8 cellular contexts compared by ENCODE assay signal in genomic region chr22:37608477-37609239, GRCh38. TPM values are rescaled to one million over a fixed set of nuclear protein-coding genes. Genes with fewer than 3 reads are reported as not detected.
DNase-seq lines count a peak whose midpoint lies in the region; ATAC-seq and TF ChIP-seq lines count a peak whose summit lies in the region.

TSS of gene GGA1 (plus strand) at chr22:37608834. CDS start at chr22:37608861, 27 bp downstream.

- peak within 1 kb of the TSS; percentile 95 for H3K27ac ChIP-seq in caudate nucleus (ENCODE audit: low read depth, low read length)

- peaks cover 13 to 15% (median 15%) of the 10 kb centered on the region in 3 donors for H3K27me3 Mint-ChIP-seq in immature natural killer cell (ENCODE audit: low read depth in 3 of 3)

- no peaks in the 10 kb centered on the region for H3K36me3 Mint-ChIP-seq in immature natural killer cell

- H3K4me3 Mint-ChIP-seq in immature natural killer cell, result peak within 1 kb of the TSS; percentile 91 to 98 (median 94)

- H3K27ac Mint-ChIP-seq in immature natural killer cell, result peak within 1 kb of the TSS; percentile 94 to 100 (median 98)

- peaks cover 52 to 57% of the 10 kb centered on the region in 2 donors for H3K4me1 Mint-ChIP-seq in immature natural killer cell

- H3K9me3 Mint-ChIP-seq in immature natural killer cell, result no peaks in the 10 kb centered on the region

- peak within 1 kb of the TSS; percentile 82 for H3K4me3 ChIP-seq in AG09309 (ENCODE audit: control insufficient read depth, low read depth, low read length)

- ATAC-seq in GM19025 (IDR thresholded peaks at IDR 0.05; ENCODE audit: low read depth, unreplicated experiment) (peak; percentile 76), HG03280 (IDR thresholded peaks at IDR 0.05; ENCODE audit: unreplicated experiment) (peak; percentile 78)

- no peak for TF ChIP-seq CTCF in AG09309 (IDR thresholded peaks at IDR 0.05; ENCODE audit: control insufficient read depth, insufficient read depth, low read depth, low read length, missing control alignments)

- DNase-seq in AG09309 (ENCODE audit: low read depth) (peak; percentile 86), NCI-H345 treated with DMSO at 0.1 percent for 48 hours (lab: John Stamatoyannopoulos, UW; ENCODE audit: unreplicated experiment) (peak; percentile 89), caudate nucleus (lab: John Stamatoyannopoulos, UW) (peak; percentile 77 to 100 (median 96)), immature natural killer cell (peak; percentile 96 to 97 (median 97)), smooth muscle cell of the brain vasculature (ENCODE audit: low read depth, low spot score) (peak; percentile 92)
- peak; percentile 89 to 95 (median 92) for DNase-seq in activated CD4-positive, CD25-positive, alpha-beta regulatory T cell (lab: John Stamatoyannopoulos, UW)

RNA-seq across cellular contexts. Expression of gene GGA1, which starts in this region (rescaled TPM):
- 10 to 100 TPM; 21.3 to 29.6 (median 25.3) TPM for polyA plus RNA-seq in immature natural killer cell

Comparison
In these comparisons a context has a peak if more than half of its experiments do, and no peak if none do; other contexts are left out.
1. Peak in every context shown above with its lines: DNase-seq, ATAC-seq, H3K4me3 ChIP-seq and H3K27ac ChIP-seq.